In genomic region chr12:109762071-109762672, GRCh38 we compare ENCODE assay signal across 26 cellular contexts. TPM values are rescaled to one million over a fixed set of nuclear protein-coding genes. Genes with fewer than 3 reads are reported as not detected.
DNase-seq lines count a peak whose midpoint lies in the region; ATAC-seq, FAIRE-seq and TF ChIP-seq lines count a peak whose summit lies in the region.
"Had no signal": no experiment of that assay in that cellular context is flagged by ENCODE, and none has a peak within 500 bp of the region (broad histone marks: within the 10 kb centered on the region; RNA-seq: fewer than 3 reads in every experiment).

No MANE protein-coding gene starts in this region.

- H3K27me3 Mint-ChIP-seq in natural killer cell (ENCODE audit: low read depth in 2 of 2) (no peaks in the 10 kb centered on the region), astrocyte (ENCODE audit: low read depth, unreplicated experiment) (peaks cover 2% of the 10 kb centered on the region), neural crest cell (ENCODE audit: low read depth) (no peaks in the 10 kb centered on the region)
- no peaks in the 10 kb centered on the region for H3K27me3 Mint-ChIP-seq in natural killer cell treated with Interleukin-12 subunit alpha and Interleukin-12 subunit beta and Interleukin-15 and Interleukin-18, amount 100 ng/mL, for 72 hours
- H3K27me3 Mint-ChIP-seq: brain had no signal

- no peak overlapping the region for H3K27ac ChIP-seq in astrocyte (ENCODE audit: low read depth, low read length)
- H3K27ac ChIP-seq: parathyroid adenoma had no signal

- H2AFZ ChIP-seq in astrocyte (ENCODE audit: low read depth, low read length) = no peak overlapping the region
- H2AFZ ChIP-seq: parathyroid adenoma had no signal

- no peaks in the 10 kb centered on the region for H3K4me1 ChIP-seq in astrocyte (ENCODE audit: insufficient read depth, low read length)

- no peak for ATAC-seq in natural killer cell
- ATAC-seq in natural killer cell treated with Interleukin-12 subunit alpha and Interleukin-12 subunit beta and Interleukin-15 and Interleukin-18, amount 100 ng/mL, for 72 hours = no peak

- H3K4me1 Mint-ChIP-seq in natural killer cell (peaks cover 0 to 14% of the 10 kb centered on the region in 2 donors), astrocyte (ENCODE audit: low read depth, unreplicated experiment) (no peaks in the 10 kb centered on the region), neural crest cell (no peaks in the 10 kb centered on the region)
- peaks cover 9 to 18% of the 10 kb centered on the region in 2 donors for H3K4me1 Mint-ChIP-seq in natural killer cell treated with Interleukin-12 subunit alpha and Interleukin-12 subunit beta and Interleukin-15 and Interleukin-18, amount 100 ng/mL, for 72 hours (ENCODE audit: low read depth in 2 of 2)

- no peaks in the 10 kb centered on the region for H4K20me1 ChIP-seq in astrocyte (ENCODE audit: insufficient read depth, low read length)

- no peaks in the 10 kb centered on the region for H3K36me3 ChIP-seq in astrocyte (ENCODE audit: insufficient read depth, low read length)

- peaks cover 4% of the 10 kb centered on the region for H3K9me3 ChIP-seq in astrocyte (ENCODE audit: insufficient read depth, low read depth, low read length)

- H3K4me3 Mint-ChIP-seq in natural killer cell (no peak overlapping the region), astrocyte (ENCODE audit: unreplicated experiment) (no peak overlapping the region), neural crest cell (no peak overlapping the region)
- no peak overlapping the region for H3K4me3 Mint-ChIP-seq in natural killer cell treated with Interleukin-12 subunit alpha and Interleukin-12 subunit beta and Interleukin-15 and Interleukin-18, amount 100 ng/mL, for 72 hours
- H3K4me3 Mint-ChIP-seq: brain had no signal

- H3K4me3 ChIP-seq in astrocyte (ENCODE audit: insufficient read depth, low read depth, low read length) = no peak overlapping the region

- H3K27ac Mint-ChIP-seq in natural killer cell (no peak overlapping the region), astrocyte (ENCODE audit: unreplicated experiment) (peak overlapping the region; percentile 53), neural crest cell (ENCODE audit: unreplicated experiment) (peak overlapping the region; percentile 57)
- H3K27ac Mint-ChIP-seq in natural killer cell treated with Interleukin-12 subunit alpha and Interleukin-12 subunit beta and Interleukin-15 and Interleukin-18, amount 100 ng/mL, for 72 hours = no peak overlapping the region

- H3K9me3 Mint-ChIP-seq in natural killer cell (no peaks in the 10 kb centered on the region), astrocyte (ENCODE audit: unreplicated experiment) (peaks cover 9% of the 10 kb centered on the region), neural crest cell (no peaks in the 10 kb centered on the region)
- peaks cover 3% of the 10 kb centered on the region for H3K9me3 Mint-ChIP-seq in natural killer cell treated with Interleukin-12 subunit alpha and Interleukin-12 subunit beta and Interleukin-15 and Interleukin-18, amount 100 ng/mL, for 72 hours

- H3K36me3 Mint-ChIP-seq in natural killer cell (peaks cover 3% of the 10 kb centered on the region), astrocyte (ENCODE audit: low read depth, unreplicated experiment) (peaks cover 5% of the 10 kb centered on the region), neural crest cell (ENCODE audit: low read depth) (peaks cover 3% of the 10 kb centered on the region)
- H3K36me3 Mint-ChIP-seq in natural killer cell treated with Interleukin-12 subunit alpha and Interleukin-12 subunit beta and Interleukin-15 and Interleukin-18, amount 100 ng/mL, for 72 hours = peaks cover under 1% of the 10 kb centered on the region

- intact Hi-C loops in natural killer cell (cut with micrococcal nuclease) = no loop called here

- no peaks in the 10 kb centered on the region for H3K79me2 ChIP-seq in astrocyte (ENCODE audit: insufficient read depth, low read length)
- H3K79me2 ChIP-seq: parathyroid adenoma had no signal

- peak; percentile 7 for DNase-seq in natural killer cell
- no peak for DNase-seq in natural killer cell treated with Interleukin-12 subunit alpha and Interleukin-12 subunit beta and Interleukin-15 and Interleukin-18, amount 100 ng/mL, for 72 hours (ENCODE audit: low spot score)
- no peak for DNase-seq in astrocyte (ENCODE audit: low read depth)
- no peak for DNase-seq in neural crest cell (ENCODE audit: low read depth, low spot score)
- DNase-seq in amniotic stem cell (lab: John Stamatoyannopoulos, UW) = no peak
- no peak for DNase-seq in LoVo (ENCODE audit: low spot score)
- no peak for DNase-seq in dedifferentiated amniotic fluid mesenchymal stem cell (ENCODE audit: extremely low spot score)
- DNase-seq: activated CD4-positive, alpha-beta T cell treated with anti-CD3 and anti-CD28 coated beads, Interleukin-2, amount 50 U/mL, for 1 hour; cortex of kidney; DMS79; foreskin melanocyte; GOT3; hypothalamus; MM.1S; NCI-H146; NCI-H526 treated with DMSO at 0.1 percent for 48 hours; SIG-M5; stimulated activated CD4-positive, alpha-beta T cell treated with anti-CD3 and anti-CD28 coated beads, Interleukin-2, amount 100 ng/mL, for 24 hours; stimulated activated naive CD4-positive, alpha-beta T cell treated with Interleukin-2 at 50 U/mL for 16 hours; T-helper 1 cell; trophoblast cell had no signal

- H3K9ac ChIP-seq in astrocyte (ENCODE audit: low read length) = no peak overlapping the region
- H3K9ac ChIP-seq: parathyroid adenoma had no signal

- no peak overlapping the region for H3K4me2 ChIP-seq in astrocyte (ENCODE audit: low read length)

- H3K27me3 ChIP-seq in astrocyte (ENCODE audit: insufficient read depth, low read length) = no peaks in the 10 kb centered on the region

- FAIRE-seq in astrocyte (lab: Jason Lieb, UNC) = no peak
- FAIRE-seq: GM12891, GM19239, islet of Langerhans had no signal

- TF ChIP-seq CTCF in natural killer cell (IDR thresholded peaks at IDR 0.05) = no peak
- no peak for TF ChIP-seq CTCF in astrocyte (IDR thresholded peaks at IDR 0.05; ENCODE audit: insufficient read depth, low read depth, low read length)
- no peak for TF ChIP-seq CTCF in neural crest cell (conservative IDR thresholded peaks at IDR 0.05)

RNA-seq across cellular contexts. Expression of gene FAM222A, which starts 48.5 kb away (rescaled TPM):
- total RNA-seq in natural killer cell (1 to 10 TPM; 3.1 to 6.6 (median 4.0) TPM), astrocyte (1.2 and 1.4 TPM in 2 replicates), neural crest cell (12.5 and 13.9 TPM in 2 replicates)
- 1 to 10 TPM; 1.2 to 1.8 TPM for total RNA-seq in natural killer cell treated with Interleukin-12 subunit alpha and Interleukin-12 subunit beta and Interleukin-15 and Interleukin-18, amount 100 ng/mL, for 72 hours

Comparison
In these comparisons a context has a peak if more than half of its experiments do, and no peak if none do; other contexts are left out.
1. H3K27ac Mint-ChIP-seq: peak in astrocyte (single experiment) and neural crest cell (single experiment); none in natural killer cell (0 of 2) and natural killer cell treated with Interleukin-12 subunit alpha and Interleukin-12 subunit beta and Interleukin-15 and Interleukin-18, amount 100 ng/mL, for 72 hours (0 of 2).